In the genomic region with DNA sequence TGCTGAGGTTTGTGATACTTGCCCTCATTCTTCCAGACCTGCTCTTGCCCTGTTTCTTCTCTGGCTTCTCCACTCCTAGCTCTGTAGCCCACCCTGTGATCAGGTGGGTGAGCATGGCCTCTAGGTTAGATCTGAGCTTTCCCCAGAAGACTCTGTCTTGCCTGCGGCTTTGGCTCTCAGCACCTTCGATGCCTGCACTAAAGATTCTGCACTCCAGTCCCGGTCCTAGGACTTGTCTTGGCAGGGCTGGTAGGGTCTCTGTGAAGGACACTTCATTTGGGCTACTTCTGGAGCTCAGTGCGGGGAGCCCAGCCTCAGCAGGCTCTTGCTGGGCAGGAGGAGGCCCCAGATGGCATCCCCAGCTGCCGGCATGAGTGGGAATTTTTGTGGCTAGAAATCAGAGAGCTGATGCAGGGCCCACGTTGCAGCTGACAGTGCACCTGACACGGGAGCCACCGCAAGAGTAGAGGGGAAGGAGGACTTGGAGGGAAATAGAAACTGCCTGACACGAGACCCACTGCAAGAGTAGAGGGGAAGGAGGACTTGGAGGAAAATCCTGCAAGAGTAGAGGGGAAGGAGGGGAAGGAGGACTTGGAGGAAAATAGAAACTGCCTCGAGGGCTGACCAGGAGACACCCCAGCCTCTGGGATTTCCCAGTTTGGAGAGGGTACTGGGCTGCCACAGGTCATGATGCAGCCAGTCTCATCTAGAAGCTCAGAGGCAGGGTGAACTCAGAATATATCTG, we compare ENCODE assay signal across 15 cellular contexts.
A peak's percentile ranks its signal among the peaks of the same experiment; 100 is the strongest.
DNase-seq lines count a peak whose midpoint lies in the region; ATAC-seq and TF ChIP-seq lines count a peak whose summit lies in the region.
"Had no signal": no experiment of that assay in that cellular context is flagged by ENCODE, and none has a peak within 500 bp of the region (broad histone marks: within the 10 kb centered on the region; RNA-seq: fewer than 3 reads in every experiment).

No MANE protein-coding gene starts in this region.

- peak overlapping the region; percentile 72 for H3K27ac Mint-ChIP-seq in activated naive CD4-positive, alpha-beta T cell treated with anti-CD3 and anti-CD28 coated beads, Interleukin-2, amount 50 U/mL, for 24 hours
- H3K27ac Mint-ChIP-seq in natural killer cell, result peak overlapping the region in 1 of 2 donors; percentile 31
- H3K27ac Mint-ChIP-seq: CD4-positive, alpha-beta T cell; HFFc6 had no signal

- no peaks in the 10 kb centered on the region for H3K27me3 ChIP-seq in OCI-LY3 (ENCODE audit: low read depth, low read length)

- no peak for TF ChIP-seq CTCF in OCI-LY3 (IDR thresholded peaks at IDR 0.05; ENCODE audit: low read depth, low read length)
- TF ChIP-seq CTCF in natural killer cell (IDR thresholded peaks at IDR 0.05), result no peak
- no peak for TF ChIP-seq CTCF in omental fat pad (IDR thresholded peaks at IDR 0.05)

- H3K9ac ChIP-seq in OCI-LY3 (ENCODE audit: low read length), result no peak overlapping the region

- DNase-seq in activated naive CD4-positive, alpha-beta T cell treated with anti-CD3 and anti-CD28 coated beads, Interleukin-2, amount 50 U/mL, for 16 hours, result no peak
- DNase-seq in left lobe of liver (ENCODE audit: low spot score), result no peak
- DNase-seq in natural killer cell, result no peak
- no peak for DNase-seq in dermis blood vessel endothelial cell
- DNase-seq in omental fat pad (ENCODE audit: low spot score), result no peak
- no peak for DNase-seq in NOMO-1 (lab: John Stamatoyannopoulos, UW; ENCODE audit: unreplicated experiment in 2 of 2)
- DNase-seq: Calu3; CD4-positive, alpha-beta T cell; HFFc6; KBM-7; NCI-H187 treated with DMSO at 0.1 percent for 48 hours; NK-92 treated with Interleukin-12 subunit alpha and Interleukin-12 subunit beta, amount 100 ng/mL, for 24 hours; PC-3 had no signal

- no peaks in the 10 kb centered on the region for H3K9me3 Mint-ChIP-seq in activated naive CD4-positive, alpha-beta T cell treated with anti-CD3 and anti-CD28 coated beads, Interleukin-2, amount 50 U/mL, for 24 hours
- no peaks in the 10 kb centered on the region for H3K9me3 Mint-ChIP-seq in natural killer cell
- H3K9me3 Mint-ChIP-seq: CD4-positive, alpha-beta T cell had no signal

- H3K4me3 Mint-ChIP-seq in activated naive CD4-positive, alpha-beta T cell treated with anti-CD3 and anti-CD28 coated beads, Interleukin-2, amount 50 U/mL, for 24 hours, result no peak overlapping the region
- no peak overlapping the region for H3K4me3 Mint-ChIP-seq in natural killer cell
- H3K4me3 Mint-ChIP-seq: CD4-positive, alpha-beta T cell; HFFc6 had no signal

- peaks cover 6% of the 10 kb centered on the region for H3K27me3 Mint-ChIP-seq in activated naive CD4-positive, alpha-beta T cell treated with anti-CD3 and anti-CD28 coated beads, Interleukin-2, amount 50 U/mL, for 24 hours
- H3K27me3 Mint-ChIP-seq in natural killer cell (ENCODE audit: low read depth in 2 of 2), result peaks cover 19 to 38% of the 10 kb centered on the region in 2 donors

- ATAC-seq in left lobe of liver (peak; percentile 24), natural killer cell (no peak), omental fat pad (ENCODE audit: low FRiP score) (no peak)
- ATAC-seq: PC-3 had no signal

- no peaks in the 10 kb centered on the region for H3K36me3 ChIP-seq in OCI-LY3 (replicated peaks; ENCODE audit: low read depth, low read length)

- no peaks in the 10 kb centered on the region for H3K79me2 ChIP-seq in OCI-LY3 (ENCODE audit: low read length)

- H2AFZ ChIP-seq in OCI-LY3 (ENCODE audit: low read depth, low read length), result no peak overlapping the region

- no peaks in the 10 kb centered on the region for H3K36me3 Mint-ChIP-seq in activated naive CD4-positive, alpha-beta T cell treated with anti-CD3 and anti-CD28 coated beads, Interleukin-2, amount 50 U/mL, for 24 hours
- no peaks in the 10 kb centered on the region for H3K36me3 Mint-ChIP-seq in natural killer cell

- H3K4me3 ChIP-seq in OCI-LY3 (ENCODE audit: low read length), result no peak overlapping the region

- no peaks in the 10 kb centered on the region for H3K9me3 ChIP-seq in OCI-LY3 (ENCODE audit: insufficient read depth, low read length)

- H3K4me1 Mint-ChIP-seq in activated naive CD4-positive, alpha-beta T cell treated with anti-CD3 and anti-CD28 coated beads, Interleukin-2, amount 50 U/mL, for 24 hours, result no peaks in the 10 kb centered on the region
- H3K4me1 Mint-ChIP-seq in natural killer cell, result no peaks in the 10 kb centered on the region

- H3K4me1 ChIP-seq in OCI-LY3 (ENCODE audit: low read length), result peaks cover 62% of the 10 kb centered on the region

- H4K20me1 ChIP-seq in OCI-LY3 (ENCODE audit: insufficient read depth, low read length), result no peaks in the 10 kb centered on the region

- intact Hi-C loops in natural killer cell (cut with micrococcal nuclease), result no loop called here

- H3K4me2 ChIP-seq in OCI-LY3 (ENCODE audit: low read length), result peak overlapping the region; percentile 36

- no peak overlapping the region for H3K27ac ChIP-seq in OCI-LY3 (ENCODE audit: low read length)
